In genomic region chr19:34590228-34590627, GRCh38 we compare ENCODE assay signal across 29 cellular contexts.
DNase-seq lines count a peak whose midpoint lies in the region; ATAC-seq and TF ChIP-seq lines count a peak whose summit lies in the region.
"Had no signal": no experiment of that assay in that cellular context is flagged by ENCODE, and none has a peak within 500 bp of the region (broad histone marks: within the 10 kb centered on the region; RNA-seq: fewer than 3 reads in every experiment).

No MANE protein-coding gene starts in this region.

- CTCF ChIA-PET in HEK293 (lab: Yijun Ruan, JAX), result interaction anchor here (0.6 to 1.8 kb wide), 4 partner anchors 73 to 1279 kb away, joined by 3 to 6 read pairs (median 4); no protein-coding TSS in a partner anchor

- H3K27ac ChIP-seq in HEK293 (ENCODE audit: extremely low read depth, low read depth, low read length), result no peak overlapping the region
- H3K27ac ChIP-seq: 22Rv1; A549; BLaER1; BLaER1 treated with 17β-estradiol and CSF1 and Interleukin-3, amounts not matched to agents 10 nM and 100 nM had no signal

- peaks cover 6% of the 10 kb centered on the region for H3K9me3 Mint-ChIP-seq in endothelial cell (ENCODE audit: unreplicated experiment)

- H3K36me3 ChIP-seq in HEK293 (ENCODE audit: control insufficient read depth in 2 of 2, insufficient read depth in 1 of 2, low read length in 2 of 2), result no peaks in the 10 kb centered on the region
- H3K36me3 ChIP-seq: BE2C; BLaER1; BLaER1 treated with 17β-estradiol and CSF1 and Interleukin-3, amounts not matched to agents 10 nM and 100 nM had no signal

- H3K4me3 Mint-ChIP-seq in endothelial cell (ENCODE audit: unreplicated experiment), result peak overlapping the region; percentile 4
- H3K4me3 Mint-ChIP-seq: B cell; CD14-positive monocyte; CD4-positive, alpha-beta memory T cell; CD4-positive, alpha-beta T cell; CD4-positive, CD25-positive, alpha-beta regulatory T cell; CD8-positive, alpha-beta memory T cell; CD8-positive, alpha-beta T cell had no signal

- H3K4me1 ChIP-seq in HEK293 (ENCODE audit: control insufficient read depth, insufficient read depth, low read length), result no peaks in the 10 kb centered on the region
- H3K4me1 ChIP-seq: A549, BE2C, BLaER1, Caco-2 had no signal

- POLR2A ChIA-PET in HEK293 (lab: Yijun Ruan, JAX), result no interaction called here

- no peak for TF ChIP-seq CTCF in HEK293 (tag by site-specific recombination; IDR thresholded peaks at IDR 0.05)
- no peak for TF ChIP-seq CTCF in endothelial cell (IDR thresholded peaks at IDR 0.05; ENCODE audit: unreplicated experiment)

- H3K4me3 ChIP-seq in HEK293 (ENCODE audit: low read depth, low read length), result no peak overlapping the region
- H3K4me3 ChIP-seq: A549; BLaER1; BLaER1 treated with 17β-estradiol and CSF1 and Interleukin-3, amounts not matched to agents 10 nM and 100 nM had no signal

- H3K27ac Mint-ChIP-seq in endothelial cell (ENCODE audit: unreplicated experiment), result no peak overlapping the region
- H3K27ac Mint-ChIP-seq: B cell; CD14-positive monocyte; CD4-positive, alpha-beta memory T cell; CD4-positive, alpha-beta T cell; CD8-positive, alpha-beta T cell had no signal

- no peaks in the 10 kb centered on the region for H3K4me1 Mint-ChIP-seq in endothelial cell (ENCODE audit: unreplicated experiment)
- H3K4me1 Mint-ChIP-seq: B cell; CD14-positive monocyte; CD4-positive, alpha-beta memory T cell; CD8-positive, alpha-beta memory T cell had no signal

- ATAC-seq in GM21423 (IDR thresholded peaks at IDR 0.05; ENCODE audit: unreplicated experiment), result no peak
- ATAC-seq: A549; CD8-positive, alpha-beta T cell had no signal

- peaks cover 18% of the 10 kb centered on the region for H3K36me3 Mint-ChIP-seq in endothelial cell (ENCODE audit: low read depth, unreplicated experiment)
- H3K36me3 Mint-ChIP-seq: CD14-positive monocyte had no signal

- peaks cover 3% of the 10 kb centered on the region for H3K9me3 ChIP-seq in HEK293 (ENCODE audit: control insufficient read depth, insufficient read depth, low read depth, low read length)
- H3K9me3 ChIP-seq: BE2C, BLaER1, Caco-2 had no signal

- DNase-seq in endothelial cell (ENCODE audit: low spot score), result no peak
- no peak for DNase-seq in anterior cingulate cortex (lab: John Stamatoyannopoulos, UW)
- DNase-seq: 8988T; ACHN; AML-193; BE2C; C1 segment of cervical spinal cord; Caco-2; Calu3; CD4-positive, alpha-beta memory T cell; CD4-positive, alpha-beta T cell; CD4-positive, CD25-positive, alpha-beta regulatory T cell; CD8-positive, alpha-beta memory T cell; CD8-positive, alpha-beta T cell; COR-L47; DMS 273 treated with DMSO at 0.1 percent for 48 hours; DMS153; DMS79; DMS79 treated with DMSO at 0.1 percent for 48 hours; DND-41; EL had no signal

- peaks cover 6% of the 10 kb centered on the region for H3K27me3 Mint-ChIP-seq in endothelial cell (ENCODE audit: unreplicated experiment)
- H3K27me3 Mint-ChIP-seq: CD4-positive, alpha-beta memory T cell; CD4-positive, CD25-positive, alpha-beta regulatory T cell had no signal

TF ChIP-seq in HEK293, 187 proteins besides CTCF, POLR2A, EP300 and RAD21:
- TF ChIP-seq OVOL3 (tag by site-specific recombination; IDR thresholded peaks at IDR 0.05) (no peak), ZNF114 (tag by site-specific recombination; IDR thresholded peaks at IDR 0.05) (no peak), ZBTB17 (tag by site-specific recombination; IDR thresholded peaks at IDR 0.05) (peak; percentile 83), ZNF366 (tag by site-specific recombination; conservative IDR thresholded peaks at IDR 0.05) (peak; percentile 95), ZNF654 (tag by site-specific recombination; IDR thresholded peaks at IDR 0.05; ENCODE audit: low read depth) (no peak), ZNF24 (tag by site-specific recombination; IDR thresholded peaks at IDR 0.05) (no peak), ZNF704 (tag by site-specific recombination; IDR thresholded peaks at IDR 0.05) (no peak)
